7 cellular contexts compared by ENCODE assay signal in the genomic region with DNA sequence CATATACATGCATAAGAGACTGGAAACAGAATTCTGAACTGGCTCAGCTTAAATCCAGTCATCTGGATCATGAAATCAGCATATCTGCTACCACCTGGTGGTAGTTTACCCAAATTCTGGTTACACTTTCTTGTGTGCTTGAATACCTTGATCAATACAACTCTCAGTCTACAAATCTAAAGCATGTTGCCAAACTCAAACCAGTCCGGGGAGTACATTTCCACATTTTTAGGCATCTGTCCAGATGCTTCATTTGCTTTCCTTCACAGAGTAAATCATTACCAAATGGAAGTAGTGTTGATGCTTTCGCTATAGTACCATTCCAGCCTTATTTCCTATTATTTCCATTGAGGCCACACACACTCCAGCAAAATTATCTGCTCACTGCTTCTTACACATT.
DNase-seq lines count a peak whose midpoint lies in the region; ATAC-seq, FAIRE-seq and TF ChIP-seq lines count a peak whose summit lies in the region.

No MANE protein-coding gene starts in this region.

- no peak for FAIRE-seq in pancreas (lab: Jason Lieb, UNC)

- intact Hi-C loops in pancreas (cut with DNase I): no loop called here
- intact Hi-C loops in activated naive CD4-positive, alpha-beta T cell treated with anti-CD3 and anti-CD28 coated beads for 36 hours (cut with micrococcal nuclease): no loop called here

- TF ChIP-seq CTCF in choroid plexus epithelial cell (conservative IDR thresholded peaks at IDR 0.05; ENCODE audit: low read depth, low read length) (peak; percentile 45), pancreas (IDR thresholded peaks at IDR 0.05) (peak in 2 of 4 donors; percentile 20 to 27)

- 3% methylated on average over 2 of the region's 2 CpGs for WGBS in pancreas, 2 donors

- no peak overlapping the region for H3K27ac Mint-ChIP-seq in activated naive CD4-positive, alpha-beta T cell treated with anti-CD3 and anti-CD28 coated beads for 36 hours

- no peaks in the 10 kb centered on the region for H3K27me3 Mint-ChIP-seq in activated naive CD4-positive, alpha-beta T cell treated with anti-CD3 and anti-CD28 coated beads for 36 hours (ENCODE audit: low read depth)

- no peaks in the 10 kb centered on the region for H3K4me1 Mint-ChIP-seq in activated naive CD4-positive, alpha-beta T cell treated with anti-CD3 and anti-CD28 coated beads for 36 hours (ENCODE audit: low read depth)

- no peaks in the 10 kb centered on the region for H3K9me3 Mint-ChIP-seq in activated naive CD4-positive, alpha-beta T cell treated with anti-CD3 and anti-CD28 coated beads for 36 hours

- peak overlapping the region in 2 of 4 donors; percentile 7 to 19 for H3K27ac ChIP-seq in pancreas
- no peak overlapping the region for H3K27ac ChIP-seq in effector memory CD4-positive, alpha-beta T cell (ENCODE audit: insufficient read depth, low read length, poor library complexity, severe bottlenecking)

- no peaks in the 10 kb centered on the region for H3K9me3 ChIP-seq in pancreas
- no peaks in the 10 kb centered on the region for H3K9me3 ChIP-seq in effector memory CD4-positive, alpha-beta T cell (ENCODE audit: control insufficient read depth, low read length)

- H3K4me3 ChIP-seq in Jurkat, Clone E6-1 (ENCODE audit: low read length): no peak overlapping the region
- H3K4me3 ChIP-seq in choroid plexus epithelial cell (ENCODE audit: low read depth, low read length) (no peak overlapping the region), pancreas (no peak overlapping the region)
- no peak overlapping the region for H3K4me3 ChIP-seq in effector memory CD4-positive, alpha-beta T cell (ENCODE audit: insufficient read depth, low read depth, low read length, poor library complexity, severe bottlenecking)

- peaks cover 0 to 9% (median 7%) of the 10 kb centered on the region in 3 donors for H3K4me1 ChIP-seq in pancreas
- H3K4me1 ChIP-seq in effector memory CD4-positive, alpha-beta T cell (ENCODE audit: control insufficient read depth, insufficient read depth, low read length, poor library complexity, severe bottlenecking): no peaks in the 10 kb centered on the region

- H3K36me3 Mint-ChIP-seq in activated naive CD4-positive, alpha-beta T cell treated with anti-CD3 and anti-CD28 coated beads for 36 hours (ENCODE audit: low read depth): no peaks in the 10 kb centered on the region

- H3K27me3 ChIP-seq in pancreas: no peaks in the 10 kb centered on the region
- no peaks in the 10 kb centered on the region for H3K27me3 ChIP-seq in effector memory CD4-positive, alpha-beta T cell (replicated peaks; ENCODE audit: control insufficient read depth, insufficient read depth, low read length, poor library complexity, severe bottlenecking)

- ATAC-seq in GM18511 (IDR thresholded peaks at IDR 0.05; ENCODE audit: unreplicated experiment) (peak; percentile 73), pancreas (peak; percentile 89 to 96 (median 94)), GM18907 (IDR thresholded peaks at IDR 0.05; ENCODE audit: unreplicated experiment) (no peak)

- H3K36me3 ChIP-seq in pancreas: no peaks in the 10 kb centered on the region
- H3K36me3 ChIP-seq in effector memory CD4-positive, alpha-beta T cell (ENCODE audit: control insufficient read depth, insufficient read depth, low read length): no peaks in the 10 kb centered on the region

- H3K4me3 Mint-ChIP-seq in activated naive CD4-positive, alpha-beta T cell treated with anti-CD3 and anti-CD28 coated beads for 36 hours: no peak overlapping the region

- peak; percentile 3 for DNase-seq in Jurkat, Clone E6-1 (ENCODE audit: low read depth, low spot score)
- DNase-seq in choroid plexus epithelial cell (ENCODE audit: low read depth) (peak; percentile 55), pancreas (peak in 3 of 6 donors; percentile 18 to 45 (median 37))
- DNase-seq in activated naive CD4-positive, alpha-beta T cell treated with anti-CD3 and anti-CD28 coated beads for 36 hours: no peak
- DNase-seq in effector memory CD4-positive, alpha-beta T cell: no peak

- CTCF ChIA-PET in activated naive CD4-positive, alpha-beta T cell treated with anti-CD3 and anti-CD28 coated beads for 36 hours (lab: Charles Lee): no interaction called here

Comparison
In these comparisons a context has a peak if more than half of its experiments do, and no peak if none do; other contexts are left out.
1. DNase-seq: peak in Jurkat, Clone E6-1 (single experiment) and choroid plexus epithelial cell (single experiment); none in activated naive CD4-positive, alpha-beta T cell treated with anti-CD3 and anti-CD28 coated beads for 36 hours (single experiment) and effector memory CD4-positive, alpha-beta T cell (0 of 3).